Comparison of ENCODE assay signal across 9 cellular contexts in genomic region chr14:105026033-105026785, GRCh38. TPM values are rescaled to one million over a fixed set of nuclear protein-coding genes. Genes with fewer than 3 reads are reported as not detected.
A peak's percentile ranks its signal among the peaks of the same experiment; 100 is the strongest.
DNase-seq lines count a peak whose midpoint lies in the region; ATAC-seq lines count a peak whose summit lies in the region.
"Had no signal": no experiment of that assay in that cellular context is flagged by ENCODE, and none has a peak within 500 bp of the region (broad histone marks: within the 10 kb centered on the region; RNA-seq: fewer than 3 reads in every experiment).

No MANE protein-coding gene starts in this region.

- H3K9me3 ChIP-seq in T-helper 17 cell (ENCODE audit: control insufficient read depth, low read length, poor library complexity, severe bottlenecking) = no peaks in the 10 kb centered on the region

- ATAC-seq in HG02885 (IDR thresholded peaks at IDR 0.05; ENCODE audit: poor library complexity, unreplicated experiment) (peak; percentile 33), T-helper 17 cell (no peak), HG03025 (IDR thresholded peaks at IDR 0.05; ENCODE audit: low FRiP score, unreplicated experiment) (no peak)

- no peaks in the 10 kb centered on the region for H3K27me3 Mint-ChIP-seq in T-helper 17 cell

- H3K27ac Mint-ChIP-seq in T-helper 17 cell = peak overlapping the region; percentile 85

- no peaks in the 10 kb centered on the region for H3K36me3 Mint-ChIP-seq in T-helper 17 cell (ENCODE audit: low read depth)

- DNase-seq in EH (ENCODE audit: low read depth) = peak; percentile 76
- DNase-seq in T-helper 17 cell = no peak
- peak; percentile 93 for DNase-seq in iris pigment epithelial cell (ENCODE audit: low read depth)
- no peak for DNase-seq in NCI-H345 (lab: John Stamatoyannopoulos, UW)
- DNase-seq in stimulated activated CD8-positive, alpha-beta memory T cell treated with anti-CD3 and anti-CD28 coated beads, Interleukin-4, amount 100 ng/mL, for 48 hours = no peak
- DNase-seq in NCI-H1417 (lab: John Stamatoyannopoulos, UW) = no peak
- DNase-seq: amniotic stem cell had no signal

- H3K4me1 Mint-ChIP-seq in T-helper 17 cell = peaks cover 19% of the 10 kb centered on the region

- H3K4me3 Mint-ChIP-seq in T-helper 17 cell = peak overlapping the region; percentile 9

RNA-seq across cellular contexts. Expression of gene CDCA4, which starts 5.3 kb away (rescaled TPM):
- total RNA-seq in T-helper 17 cell = 10 to 100 TPM; 16.1 to 18.4 TPM

RNA-seq across cellular contexts. Expression of gene GPR132, which starts 39.0 kb away (rescaled TPM):
- total RNA-seq in T-helper 17 cell = 10 to 100 TPM; 43.4 to 47.1 TPM

RNA-seq across cellular contexts. Expression of gene CLBA1, which starts 40.6 kb away (rescaled TPM):
- 1 to 10 TPM; 1.6 to 4.4 TPM for total RNA-seq in T-helper 17 cell

RNA-seq across cellular contexts. Expression of gene AHNAK2, which starts 48.0 kb away (rescaled TPM):
- not detected for total RNA-seq in T-helper 17 cell

Comparison
In these comparisons a context has a peak if more than half of its experiments do, and no peak if none do; other contexts are left out.
1. DNase-seq: peak in EH (single experiment) and iris pigment epithelial cell (single experiment); none in T-helper 17 cell (0 of 3), NCI-H345 (single experiment), stimulated activated CD8-positive, alpha-beta memory T cell treated with anti-CD3 and anti-CD28 coated beads, Interleukin-4, amount 100 ng/mL, for 48 hours (single experiment) and NCI-H1417 (0 of 3).